Comparison of ENCODE assay signal across 16 cellular contexts in the genomic region with DNA sequence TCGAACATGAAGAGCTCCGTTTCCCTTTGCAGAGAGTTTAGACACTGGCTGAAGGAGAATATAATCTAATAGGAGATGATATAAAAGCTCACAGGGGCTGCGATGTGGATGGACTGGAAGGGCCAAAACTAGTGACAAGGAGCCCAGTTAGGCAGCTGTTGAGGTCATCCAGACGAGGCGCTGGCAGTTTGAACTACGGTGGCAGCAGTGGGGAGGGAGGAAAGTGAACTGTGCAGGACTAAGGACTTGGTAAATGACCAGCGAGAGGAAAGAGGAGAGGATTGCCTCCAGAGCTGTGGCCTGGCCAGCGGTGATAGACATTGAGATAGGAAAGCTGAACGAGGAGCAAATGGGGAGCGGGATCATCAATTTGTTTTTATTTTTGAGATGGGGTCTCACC.
"Had no signal": no experiment of that assay in that cellular context is flagged by ENCODE, and none has a peak within 500 bp of the region (broad histone marks: within the 10 kb centered on the region; RNA-seq: fewer than 3 reads in every experiment).

No MANE protein-coding gene starts in this region.

- H3K27me3 Mint-ChIP-seq: activated B cell treated with CpG ODN at 0.5 μM for 24 hours, brain, memory B cell had no signal

- FAIRE-seq: endometrium had no signal

- H3K9me3 ChIP-seq: esophagus muscularis mucosa, transverse colon had no signal

- H3K27ac Mint-ChIP-seq: activated B cell treated with CpG ODN at 0.5 μM for 24 hours; activated T-helper 2 cell treated with anti-CD3 and anti-CD28 coated beads, Interferon-gamma antibody, Interleukin-2, Interleukin-4, amounts not matched to agents 10 μg/mL and 5 μg/mL and 100 μg/mL, durations not matched to agents 14 hours and 24 hours and 36 hours; memory B cell had no signal

- DNase-seq: activated B cell treated with CpG ODN at 0.5 μM for 24 hours; activated CD4-positive, alpha-beta T cell treated with anti-CD3 and anti-CD28 coated beads, Interleukin-2, amount 50 U/mL, for 1 hour; activated T-cell treated with anti-CD3 and anti-CD28 coated beads for 4 hours; amniotic stem cell; cerebellar nuclear complex; glutamatergic neuron; natural killer cell; transverse colon had no signal

- H3K4me3 ChIP-seq: esophagus muscularis mucosa, skin epidermis, transverse colon had no signal

- H3K27ac ChIP-seq: esophagus muscularis mucosa, skin epidermis, transverse colon had no signal

- H3K9me3 Mint-ChIP-seq: activated B cell treated with CpG ODN at 0.5 μM for 24 hours; activated naive CD4-positive, alpha-beta T cell treated with anti-CD3 and anti-CD28 coated beads, Interleukin-2, amount 50 U/mL, for 72 hours; activated T-helper 2 cell treated with anti-CD3 and anti-CD28 coated beads, Interferon-gamma antibody, Interleukin-2, Interleukin-4, amounts not matched to agents 10 μg/mL and 5 μg/mL and 100 μg/mL, durations not matched to agents 14 hours and 24 hours and 36 hours; brain; memory B cell; natural killer cell had no signal

- H3K4me1 ChIP-seq: transverse colon had no signal

- H3K4me3 Mint-ChIP-seq: activated B cell treated with CpG ODN at 0.5 μM for 24 hours, brain, memory B cell, natural killer cell had no signal

- ATAC-seq: activated naive CD4-positive, alpha-beta T cell treated with anti-CD3 and anti-CD28 coated beads, Interleukin-2, amount 50 U/mL, for 72 hours; natural killer cell; SK-N-SH treated with all-trans-retinoic acid at 6 μM for 48 hours had no signal

- H3K36me3 ChIP-seq: transverse colon had no signal

- H3K27me3 ChIP-seq: esophagus muscularis mucosa, transverse colon had no signal

- H3K4me1 Mint-ChIP-seq: activated B cell treated with CpG ODN at 0.5 μM for 24 hours, brain had no signal

- H3K36me3 Mint-ChIP-seq: activated naive CD4-positive, alpha-beta T cell treated with anti-CD3 and anti-CD28 coated beads, Interleukin-2, amount 50 U/mL, for 72 hours; natural killer cell had no signal
